Comparison of ENCODE assay signal across 11 cellular contexts in genomic region chr2:128395640-128396499, GRCh38.
DNase-seq lines count a peak whose midpoint lies in the region; ATAC-seq and TF ChIP-seq lines count a peak whose summit lies in the region.
"Had no signal": no experiment of that assay in that cellular context is flagged by ENCODE, and none has a peak within 500 bp of the region (broad histone marks: within the 10 kb centered on the region; RNA-seq: fewer than 3 reads in every experiment).

No MANE protein-coding gene starts in this region.

- peak overlapping the region in 4 of 5 experiments; percentile 60 to 91 (median 80) for H3K27ac Mint-ChIP-seq in brain

- peak; percentile 31 for DNase-seq in HT-29 (ENCODE audit: low spot score)
- peak; percentile 60 for DNase-seq in islet precursor cell
- DNase-seq in sciatic nerve (ENCODE audit: low spot score) = peak; percentile 27
- no peak for DNase-seq in DMS 273 (lab: John Stamatoyannopoulos, UW; ENCODE audit: unreplicated experiment)
- DNase-seq in GM10248 (ENCODE audit: extremely low spot score) = no peak
- DNase-seq: Caco-2; stimulated activated naive CD4-positive, alpha-beta T cell had no signal

- CTCF ChIA-PET in GM10248 (lab: Yijun Ruan, JAX) = no interaction called here

- H3K27me3 Mint-ChIP-seq in brain = no peaks in the 10 kb centered on the region

- no peak for TF ChIP-seq CTCF in brain (conservative IDR thresholded peaks at IDR 0.05)
- TF ChIP-seq CTCF in GM10248 (IDR thresholded peaks at IDR 0.05; ENCODE audit: control extremely low read depth, extremely low read depth, low read depth, missing control alignments) = no peak

- peaks cover 4% of the 10 kb centered on the region for H3K36me3 Mint-ChIP-seq in brain

- intact Hi-C loops in sciatic nerve (cut with DNase I) = no loop called here

- H3K4me1 Mint-ChIP-seq in brain = peaks cover 22% of the 10 kb centered on the region

- H3K4me3 Mint-ChIP-seq in brain = peak overlapping the region in 1 of 5 experiments; percentile 18

- H3K9me3 Mint-ChIP-seq in brain = peaks cover under 1 to 11% (median 8%) of the 10 kb centered on the region in 5 experiments

- POLR2A ChIA-PET in GM10248 (lab: Yijun Ruan, JAX) = no interaction called here

- no peak for ATAC-seq in sciatic nerve
- ATAC-seq in GM19351 (IDR thresholded peaks at IDR 0.05; ENCODE audit: unreplicated experiment) = no peak
- no peak for ATAC-seq in HG02798 (IDR thresholded peaks at IDR 0.05; ENCODE audit: poor library complexity, unreplicated experiment)
- ATAC-seq: gastroesophageal sphincter had no signal

Comparison
In these comparisons a context has a peak if more than half of its experiments do, and no peak if none do; other contexts are left out.
1. DNase-seq: peak in HT-29 (single experiment), islet precursor cell (single experiment) and sciatic nerve (single experiment); none in DMS 273 (single experiment) and GM10248 (single experiment).